In the genomic region with DNA sequence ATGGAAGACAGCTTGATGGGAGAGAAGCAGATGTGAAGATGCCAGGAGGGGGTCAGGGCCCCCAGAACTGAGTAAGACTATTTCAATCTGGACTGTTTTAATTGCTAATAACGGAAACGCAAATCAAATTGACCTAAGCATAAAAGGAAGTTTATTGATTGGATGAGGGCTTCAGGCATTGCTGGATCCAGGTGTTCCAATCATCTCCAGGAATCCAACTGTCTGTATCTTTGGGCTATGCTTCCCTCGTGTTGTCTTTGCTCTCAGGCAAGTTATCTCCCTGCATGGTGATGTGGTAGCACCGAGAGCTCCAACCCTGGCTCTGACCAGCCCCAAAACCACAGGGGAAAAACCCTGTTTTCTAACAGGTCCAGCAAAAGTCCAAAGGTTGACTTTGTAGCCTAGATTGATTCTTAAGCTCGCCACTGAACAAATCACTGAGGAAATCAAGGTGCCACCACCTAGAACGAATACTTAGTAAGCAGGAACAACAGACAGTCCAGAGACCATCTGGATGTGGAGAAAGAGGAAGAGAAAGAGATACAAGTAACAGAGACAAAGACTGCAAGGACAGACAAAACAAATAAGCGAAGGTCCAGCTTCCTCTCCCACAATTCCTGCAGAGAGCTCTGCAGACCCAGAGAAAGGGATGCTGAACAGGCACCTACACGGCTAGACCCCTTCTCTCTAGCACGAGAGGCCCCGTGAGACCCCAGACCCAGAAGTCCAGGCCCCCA, we compare ENCODE assay signal across 26 cellular contexts. TPM values are rescaled to one million over a fixed set of nuclear protein-coding genes. Genes with fewer than 3 reads are reported as not detected.
"Had no signal": no experiment of that assay in that cellular context is flagged by ENCODE, and none has a peak within 500 bp of the region (broad histone marks: within the 10 kb centered on the region; RNA-seq: fewer than 3 reads in every experiment).

No MANE protein-coding gene starts in this region.

- FAIRE-seq: colon, islet of Langerhans had no signal

- H3K4me1 ChIP-seq: body of pancreas, parathyroid adenoma, sigmoid colon, testis had no signal

- H3K9me3 Mint-ChIP-seq: activated naive CD4-positive, alpha-beta T cell treated with anti-CD3 and anti-CD28 coated beads for 36 hours; activated T-cell treated with anti-CD3 and anti-CD28 coated beads, Interleukin-2, amount 50 U/mL, for 4 hours; type B pancreatic cell had no signal

- H3K79me2 ChIP-seq: parathyroid adenoma had no signal

- H3K9ac ChIP-seq: parathyroid adenoma had no signal

- DNase-seq: activated CD4-positive, alpha-beta T cell treated with anti-CD3 and anti-CD28 coated beads, Interleukin-2, amount 50 U/mL, for 1 hour; activated CD4-positive, CD25-positive, alpha-beta regulatory T cell treated with anti-CD3 and anti-CD28 coated beads, Interleukin-2, amount 50 U/mL, for 72 hours; activated CD8-positive, alpha-beta memory T cell treated with anti-CD3 and anti-CD28 coated beads, Interleukin-2, amount 50 U/mL, for 4 hours; activated naive CD4-positive, alpha-beta T cell treated with anti-CD3 and anti-CD28 coated beads for 36 hours; activated T-cell treated with anti-CD3 and anti-CD28 coated beads, Interleukin-2, amount 50 U/mL, for 4 hours; body of pancreas; central memory CD4-positive, alpha-beta T cell; dorsolateral prefrontal cortex; foreskin fibroblast; glutamatergic neuron; hippocampal formation; left cardiac atrium; mesenchymal stem cell; naive thymus-derived CD8-positive, alpha-beta T cell; sigmoid colon; stimulated activated CD4-positive, alpha-beta T cell treated with anti-CD3 and anti-CD28 coated beads, Interleukin-4, amount 100 ng/mL, for 4 hours; T-helper 9 cell; testis had no signal

- H3K27ac ChIP-seq: body of pancreas, dorsolateral prefrontal cortex, epithelial cell of prostate, neutrophil, parathyroid adenoma, sigmoid colon, testis, VCaP had no signal

- H2AFZ ChIP-seq: parathyroid adenoma had no signal

- H3K4me3 ChIP-seq: body of pancreas, dorsolateral prefrontal cortex, sigmoid colon, testis had no signal

- H3K9me3 ChIP-seq: body of pancreas, neutrophil, sigmoid colon, testis had no signal

- H3K27me3 ChIP-seq: body of pancreas, testis had no signal

- H3K4me3 Mint-ChIP-seq: activated naive CD4-positive, alpha-beta T cell treated with anti-CD3 and anti-CD28 coated beads for 36 hours; activated T-cell treated with anti-CD3 and anti-CD28 coated beads, Interleukin-2, amount 50 U/mL, for 4 hours; naive thymus-derived CD8-positive, alpha-beta T cell; stimulated activated memory B cell treated with anti-CD40 and anti-IgM and Interleukin-4, amounts not matched to agents 10 μg/mL and 1 μg/mL and 100 μg/mL, for 72 hours; type B pancreatic cell had no signal

- H3K36me3 ChIP-seq: neutrophil, sigmoid colon had no signal

- ATAC-seq: activated T-cell treated with anti-CD3 and anti-CD28 coated beads, Interleukin-2, amount 50 U/mL, for 4 hours; body of pancreas; left cardiac atrium; naive thymus-derived CD8-positive, alpha-beta T cell; stimulated activated memory B cell treated with anti-CD40 and anti-IgM and Interleukin-4, amounts not matched to agents 10 μg/mL and 1 μg/mL and 100 μg/mL, for 72 hours had no signal

- H3K36me3 Mint-ChIP-seq: naive thymus-derived CD8-positive, alpha-beta T cell; stimulated activated memory B cell treated with anti-CD40 and anti-IgM and Interleukin-4, amounts not matched to agents 10 μg/mL and 1 μg/mL and 100 μg/mL, for 72 hours; type B pancreatic cell had no signal

- H3K27ac Mint-ChIP-seq: activated naive CD4-positive, alpha-beta T cell treated with anti-CD3 and anti-CD28 coated beads for 36 hours; stimulated activated memory B cell treated with anti-CD40 and anti-IgM and Interleukin-4, amounts not matched to agents 10 μg/mL and 1 μg/mL and 100 μg/mL, for 72 hours; type B pancreatic cell had no signal

- H3K4me1 Mint-ChIP-seq: stimulated activated memory B cell treated with anti-CD40 and anti-IgM and Interleukin-4, amounts not matched to agents 10 μg/mL and 1 μg/mL and 100 μg/mL, for 72 hours had no signal

RNA-seq across cellular contexts. Expression of a gene that starts 1.2 kb away (rescaled TPM):
- total RNA-seq: body of pancreas, sigmoid colon had no signal
- polyA plus RNA-seq: sigmoid colon had no signal

RNA-seq across cellular contexts. Expression of a gene that starts 8.4 kb away (rescaled TPM):
- total RNA-seq: activated naive CD4-positive, alpha-beta T cell treated with anti-CD3 and anti-CD28 coated beads for 36 hours had no signal
